8 cellular contexts compared by ENCODE assay signal in the genomic region with DNA sequence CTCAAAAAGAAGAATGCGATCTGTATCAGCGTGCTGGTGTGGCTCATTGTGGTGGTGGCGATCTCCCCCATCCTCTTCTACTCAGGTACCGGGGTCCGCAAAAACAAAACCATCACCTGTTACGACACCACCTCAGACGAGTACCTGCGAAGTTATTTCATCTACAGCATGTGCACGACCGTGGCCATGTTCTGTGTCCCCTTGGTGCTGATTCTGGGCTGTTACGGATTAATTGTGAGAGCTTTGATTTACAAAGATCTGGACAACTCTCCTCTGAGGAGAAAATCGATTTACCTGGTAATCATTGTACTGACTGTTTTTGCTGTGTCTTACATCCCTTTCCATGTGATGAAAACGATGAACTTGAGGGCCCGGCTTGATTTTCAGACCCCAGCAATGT. TPM values are rescaled to one million over a fixed set of nuclear protein-coding genes. Genes with fewer than 3 reads are reported as not detected.
DNase-seq lines count a peak whose midpoint lies in the region; ATAC-seq, FAIRE-seq and TF ChIP-seq lines count a peak whose summit lies in the region.

No MANE protein-coding gene starts in this region.

- H3K4me1 Mint-ChIP-seq in activated T-helper 2 cell treated with anti-CD3 and anti-CD28 coated beads, Interferon-gamma antibody, Interleukin-2, Interleukin-4, amounts not matched to agents 10 μg/mL and 5 μg/mL and 100 μg/mL, durations not matched to agents 14 hours and 24 hours and 36 hours (ENCODE audit: low read depth): peaks cover 16% of the 10 kb centered on the region
- peaks cover 11 to 30% of the 10 kb centered on the region in 2 donors for H3K4me1 Mint-ChIP-seq in immature natural killer cell
- peaks cover 7% of the 10 kb centered on the region for H3K4me1 Mint-ChIP-seq in stimulated activated effector memory CD8-positive, alpha-beta T cell treated with anti-CD3 and anti-CD28 coated beads, Interleukin-12 subunit alpha, Interleukin-12 subunit beta, amount 100 ng/mL, for 72 hours

- H3K9me3 Mint-ChIP-seq in activated T-helper 2 cell treated with anti-CD3 and anti-CD28 coated beads, Interferon-gamma antibody, Interleukin-2, Interleukin-4, amounts not matched to agents 10 μg/mL and 5 μg/mL and 100 μg/mL, durations not matched to agents 14 hours and 24 hours and 36 hours: no peaks in the 10 kb centered on the region
- H3K9me3 Mint-ChIP-seq in immature natural killer cell: no peaks in the 10 kb centered on the region
- H3K9me3 Mint-ChIP-seq in stimulated activated effector memory CD8-positive, alpha-beta T cell treated with anti-CD3 and anti-CD28 coated beads, Interleukin-12 subunit alpha, Interleukin-12 subunit beta, amount 100 ng/mL, for 72 hours: no peaks in the 10 kb centered on the region

- peaks cover 51% of the 10 kb centered on the region for H3K27me3 Mint-ChIP-seq in activated T-helper 2 cell treated with anti-CD3 and anti-CD28 coated beads, Interferon-gamma antibody, Interleukin-2, Interleukin-4, amounts not matched to agents 10 μg/mL and 5 μg/mL and 100 μg/mL, durations not matched to agents 14 hours and 24 hours and 36 hours (ENCODE audit: low read depth)
- H3K27me3 Mint-ChIP-seq in immature natural killer cell (ENCODE audit: low read depth in 3 of 3): peaks cover 0 to 3% (median 0%) of the 10 kb centered on the region in 3 donors

- H3K36me3 Mint-ChIP-seq in activated T-helper 2 cell treated with anti-CD3 and anti-CD28 coated beads, Interferon-gamma antibody, Interleukin-2, Interleukin-4, amounts not matched to agents 10 μg/mL and 5 μg/mL and 100 μg/mL, durations not matched to agents 14 hours and 24 hours and 36 hours (ENCODE audit: low read depth): peaks cover 6% of the 10 kb centered on the region
- H3K36me3 Mint-ChIP-seq in immature natural killer cell: no peaks in the 10 kb centered on the region
- no peaks in the 10 kb centered on the region for H3K36me3 Mint-ChIP-seq in stimulated activated effector memory CD8-positive, alpha-beta T cell treated with anti-CD3 and anti-CD28 coated beads, Interleukin-12 subunit alpha, Interleukin-12 subunit beta, amount 100 ng/mL, for 72 hours

- peak overlapping the region; percentile 88 for H3K4me3 Mint-ChIP-seq in activated T-helper 2 cell treated with anti-CD3 and anti-CD28 coated beads, Interferon-gamma antibody, Interleukin-2, Interleukin-4, amounts not matched to agents 10 μg/mL and 5 μg/mL and 100 μg/mL, durations not matched to agents 14 hours and 24 hours and 36 hours (ENCODE audit: low read depth)
- H3K4me3 Mint-ChIP-seq in immature natural killer cell: peak overlapping the region; percentile 77 to 86 (median 84)
- peak overlapping the region; percentile 66 for H3K4me3 Mint-ChIP-seq in stimulated activated effector memory CD8-positive, alpha-beta T cell treated with anti-CD3 and anti-CD28 coated beads, Interleukin-12 subunit alpha, Interleukin-12 subunit beta, amount 100 ng/mL, for 72 hours

- no peak for TF ChIP-seq POLR2A in GM12892 (IDR thresholded peaks at IDR 0.05; ENCODE audit: low read depth, low read length)

- peak; percentile 32 for DNase-seq in DMS 273 (lab: John Stamatoyannopoulos, UW; ENCODE audit: unreplicated experiment)
- DNase-seq in DMS 273 treated with DMSO at 0.1 percent for 48 hours (lab: John Stamatoyannopoulos, UW): no peak
- DNase-seq in activated T-helper 2 cell treated with anti-CD3 and anti-CD28 coated beads, Interferon-gamma antibody, Interleukin-2, Interleukin-4, amounts not matched to agents 10 μg/mL and 5 μg/mL and 100 μg/mL, durations not matched to agents 14 hours and 24 hours and 36 hours (ENCODE audit: low spot score): no peak
- DNase-seq in immature natural killer cell: no peak
- no peak for DNase-seq in stimulated activated effector memory CD8-positive, alpha-beta T cell treated with anti-CD3 and anti-CD28 coated beads, Interleukin-12 subunit alpha, Interleukin-12 subunit beta, amount 100 ng/mL, for 72 hours (ENCODE audit: low spot score in 2 of 2)
- no peak for DNase-seq in GM12892 (ENCODE audit: insufficient read length)
- no peak for DNase-seq in DMS79 treated with DMSO at 0.1 percent for 48 hours (lab: John Stamatoyannopoulos, UW)
- no peak for DNase-seq in posterior cingulate gyrus

- no peak overlapping the region for H3K27ac Mint-ChIP-seq in activated T-helper 2 cell treated with anti-CD3 and anti-CD28 coated beads, Interferon-gamma antibody, Interleukin-2, Interleukin-4, amounts not matched to agents 10 μg/mL and 5 μg/mL and 100 μg/mL, durations not matched to agents 14 hours and 24 hours and 36 hours
- no peak overlapping the region for H3K27ac Mint-ChIP-seq in immature natural killer cell
- H3K27ac Mint-ChIP-seq in stimulated activated effector memory CD8-positive, alpha-beta T cell treated with anti-CD3 and anti-CD28 coated beads, Interleukin-12 subunit alpha, Interleukin-12 subunit beta, amount 100 ng/mL, for 72 hours: no peak overlapping the region

- no peak for ATAC-seq in stimulated activated effector memory CD8-positive, alpha-beta T cell treated with anti-CD3 and anti-CD28 coated beads, Interleukin-12 subunit alpha, Interleukin-12 subunit beta, amount 100 ng/mL, for 72 hours

- intact Hi-C loops in activated T-helper 2 cell treated with anti-CD3 and anti-CD28 coated beads, Interferon-gamma antibody, Interleukin-2, Interleukin-4, amounts not matched to agents 10 μg/mL and 5 μg/mL and 100 μg/mL, durations not matched to agents 14 hours and 24 hours and 36 hours (cut with micrococcal nuclease): loop anchor here (10.0 kb wide), 2 partner anchors 101 to 331 kb away; no protein-coding TSS in a partner anchor
- intact Hi-C loops in posterior cingulate gyrus (cut with DNase I): no loop called here

- FAIRE-seq in GM12892 (lab: Jason Lieb, UNC): no peak

RNA-seq across cellular contexts. Expression of a gene that starts 1.3 kb away (rescaled TPM):
- 1.7 and 2.1 TPM in 2 replicates for total RNA-seq in activated T-helper 2 cell treated with anti-CD3 and anti-CD28 coated beads, Interferon-gamma antibody, Interleukin-2, Interleukin-4, amounts not matched to agents 10 μg/mL and 5 μg/mL and 100 μg/mL, durations not matched to agents 14 hours and 24 hours and 36 hours
- polyA plus RNA-seq in immature natural killer cell: 1 to 10 TPM in 1 of 3 donors, under 1 TPM in 2; 0.11 to 1.1 (median 0.19) TPM
- 2.8 TPM for polyA plus RNA-seq in GM12892 (2012; ENCODE audit: missing spikeins)
